ENCODE assay signal across 24 cellular contexts in the genomic region with DNA sequence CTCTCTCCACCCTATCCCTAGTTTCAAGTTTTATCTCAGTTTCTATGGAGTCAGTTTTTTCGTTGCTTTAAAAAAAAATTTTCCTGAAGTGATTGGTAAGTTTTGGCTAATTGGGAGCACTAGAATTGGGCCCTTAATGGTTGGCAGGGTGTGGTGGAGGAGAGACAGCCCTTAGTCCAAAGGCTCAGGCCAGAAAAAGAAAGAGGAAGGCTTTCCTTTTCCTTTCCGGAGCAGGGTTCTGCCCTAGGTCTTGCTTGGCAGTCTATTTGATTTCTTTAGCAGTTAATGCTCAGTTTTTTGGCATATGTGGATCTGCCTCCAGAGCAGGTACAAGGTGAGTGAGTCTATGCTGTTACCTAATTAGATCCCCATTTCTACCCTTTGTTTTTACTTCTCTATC. TPM values are rescaled to one million over a fixed set of nuclear protein-coding genes. Genes with fewer than 3 reads are reported as not detected.
DNase-seq lines count a peak whose midpoint lies in the region; ATAC-seq and TF ChIP-seq lines count a peak whose summit lies in the region.
"Had no signal": no experiment of that assay in that cellular context is flagged by ENCODE, and none has a peak within 500 bp of the region (broad histone marks: within the 10 kb centered on the region; RNA-seq: fewer than 3 reads in every experiment).

No MANE protein-coding gene starts in this region.

- TF ChIP-seq CTCF in PC-9 (conservative IDR thresholded peaks at IDR 0.05), result no peak

- H3K27ac ChIP-seq in CD8-positive, alpha-beta memory T cell (ENCODE audit: low read depth, low read length), result no peak overlapping the region
- no peak overlapping the region for H3K27ac ChIP-seq in naive thymus-derived CD4-positive, alpha-beta T cell (ENCODE audit: low read depth, low read length)
- H3K27ac ChIP-seq in PC-9, result no peak overlapping the region
- H3K27ac ChIP-seq: adrenal gland, prostate gland, stomach had no signal

- H3K9me2 ChIP-seq in PC-9 (ENCODE audit: insufficient read depth), result no peaks in the 10 kb centered on the region
- H3K9me2 ChIP-seq: SK-N-SH had no signal

- no peak for ATAC-seq in activated CD4-positive, alpha-beta T cell treated with anti-CD3 and anti-CD28 coated beads for 36 hours
- ATAC-seq in naive thymus-derived CD4-positive, alpha-beta T cell, result no peak
- ATAC-seq: left cardiac atrium, Panc1 had no signal

- peaks cover 7% of the 10 kb centered on the region; the same call in 1 of the 2 replicates for H3F3A ChIP-seq in PC-9 (ENCODE audit: insufficient read depth, low read depth)

- no peak overlapping the region for H2AFZ ChIP-seq in PC-9

- no TSS peak for BruUV-seq in PC-9 (replicated peaks; lab: Mats Ljungman, UMichigan)

- H3K27me3 ChIP-seq in CD8-positive, alpha-beta memory T cell (ENCODE audit: insufficient read depth, low read length, poor library complexity, severe bottlenecking), result no peaks in the 10 kb centered on the region
- no peaks in the 10 kb centered on the region for H3K27me3 ChIP-seq in naive thymus-derived CD4-positive, alpha-beta T cell (ENCODE audit: control insufficient read depth in 2 of 2, insufficient read depth in 2 of 2, low read length in 2 of 2)
- no peaks in the 10 kb centered on the region for H3K27me3 ChIP-seq in PC-9 (ENCODE audit: insufficient read depth, low read depth)
- H3K27me3 ChIP-seq: adrenal gland, stomach had no signal

- no peak overlapping the region for H3K4me3 ChIP-seq in CD8-positive, alpha-beta memory T cell (ENCODE audit: low read length)
- H3K4me3 ChIP-seq in naive thymus-derived CD4-positive, alpha-beta T cell (ENCODE audit: low read length), result no peak overlapping the region
- no peak overlapping the region for H3K4me3 ChIP-seq in PC-9
- H3K4me3 ChIP-seq: adrenal gland, prostate gland, stomach had no signal

- peaks cover 37% of the 10 kb centered on the region for H3K36me3 Mint-ChIP-seq in activated CD4-positive, alpha-beta T cell treated with anti-CD3 and anti-CD28 coated beads for 36 hours (ENCODE audit: low read depth)
- H3K36me3 Mint-ChIP-seq in CD8-positive, alpha-beta memory T cell, result peaks cover 3 to 41% (median 19%) of the 10 kb centered on the region in 3 donors
- peaks cover 34% of the 10 kb centered on the region for H3K36me3 Mint-ChIP-seq in dendritic cell treated with granulocyte-macrophage colony-stimulating factor and Interleukin-4, amounts not matched to agents 40 ng/mL and 50 ng/mL, for 4 days (ENCODE audit: low read depth)
- H3K36me3 Mint-ChIP-seq in naive thymus-derived CD4-positive, alpha-beta T cell, result peaks cover 7 to 29% (median 18%) of the 10 kb centered on the region in 5 donors

- peaks cover 50% of the 10 kb centered on the region for H3K4me1 ChIP-seq in CD8-positive, alpha-beta memory T cell (ENCODE audit: insufficient read depth, low read length)
- H3K4me1 ChIP-seq in naive thymus-derived CD4-positive, alpha-beta T cell (ENCODE audit: control insufficient read depth in 2 of 2, insufficient read depth in 2 of 2, low read length in 2 of 2), result peaks cover 11 to 29% of the 10 kb centered on the region in 2 donors
- H3K4me1 ChIP-seq in PC-9 (replicated peaks; ENCODE audit: insufficient read depth), result no peaks in the 10 kb centered on the region
- H3K4me1 ChIP-seq: prostate gland had no signal

- CTCF ChIA-PET in activated CD4-positive, alpha-beta T cell treated with anti-CD3 and anti-CD28 coated beads for 36 hours (lab: Charles Lee), result interaction anchor here (0.8 kb wide), 1 partner anchor 723 kb away, joined by 4 read pairs; no protein-coding TSS in a partner anchor
- CTCF ChIA-PET in CD8-positive, alpha-beta memory T cell (lab: Charles Lee), result interaction anchor here (0.6 kb wide), 1 partner anchor 10 kb away, joined by 3 read pairs; no protein-coding TSS in a partner anchor
- CTCF ChIA-PET in naive thymus-derived CD4-positive, alpha-beta T cell (lab: Charles Lee), result no interaction called here
- CTCF ChIA-PET in PC-9 (lab: Charles Lee), result no interaction called here

- H3K27ac Mint-ChIP-seq in activated CD4-positive, alpha-beta T cell treated with anti-CD3 and anti-CD28 coated beads for 36 hours, result peak overlapping the region; percentile 21
- H3K27ac Mint-ChIP-seq in CD8-positive, alpha-beta memory T cell, result peak overlapping the region in 4 of 8 donors; percentile 21 to 75 (median 36)
- peak overlapping the region; percentile 22 for H3K27ac Mint-ChIP-seq in dendritic cell treated with granulocyte-macrophage colony-stimulating factor and Interleukin-4, amounts not matched to agents 40 ng/mL and 50 ng/mL, for 4 days
- H3K27ac Mint-ChIP-seq in naive thymus-derived CD4-positive, alpha-beta T cell, result peak overlapping the region in 8 of 9 donors; percentile 1 to 83 (median 34)
- H3K27ac Mint-ChIP-seq: activated CD4-positive, alpha-beta T cell treated with anti-CD3 and anti-CD28 coated beads, Interleukin-2, amount 10 ng/mL, durations not matched to agents 7 days and 5 days had no signal

- H3K4me3 Mint-ChIP-seq in activated CD4-positive, alpha-beta T cell treated with anti-CD3 and anti-CD28 coated beads for 36 hours, result no peak overlapping the region
- peak overlapping the region in 4 of 7 donors; percentile 4 to 41 (median 12) for H3K4me3 Mint-ChIP-seq in CD8-positive, alpha-beta memory T cell
- no peak overlapping the region for H3K4me3 Mint-ChIP-seq in dendritic cell treated with granulocyte-macrophage colony-stimulating factor and Interleukin-4, amounts not matched to agents 40 ng/mL and 50 ng/mL, for 4 days
- peak overlapping the region in 3 of 10 donors; percentile 0 to 43 (median 6) for H3K4me3 Mint-ChIP-seq in naive thymus-derived CD4-positive, alpha-beta T cell
- H3K4me3 Mint-ChIP-seq: activated CD4-positive, alpha-beta T cell treated with anti-CD3 and anti-CD28 coated beads, Interleukin-2, amount 10 ng/mL, durations not matched to agents 7 days and 5 days had no signal

- no peaks in the 10 kb centered on the region for H3K9me3 Mint-ChIP-seq in activated CD4-positive, alpha-beta T cell treated with anti-CD3 and anti-CD28 coated beads for 36 hours (ENCODE audit: low read depth)
- no peaks in the 10 kb centered on the region for H3K9me3 Mint-ChIP-seq in CD8-positive, alpha-beta memory T cell
- H3K9me3 Mint-ChIP-seq in dendritic cell treated with granulocyte-macrophage colony-stimulating factor and Interleukin-4, amounts not matched to agents 40 ng/mL and 50 ng/mL, for 4 days, result no peaks in the 10 kb centered on the region
- no peaks in the 10 kb centered on the region for H3K9me3 Mint-ChIP-seq in naive thymus-derived CD4-positive, alpha-beta T cell

- no peaks in the 10 kb centered on the region for H3K9me3 ChIP-seq in CD8-positive, alpha-beta memory T cell (ENCODE audit: low read length)
- no peaks in the 10 kb centered on the region for H3K9me3 ChIP-seq in naive thymus-derived CD4-positive, alpha-beta T cell (ENCODE audit: control insufficient read depth in 2 of 3, low read length in 3 of 3)
- H3K9me3 ChIP-seq in PC-9 (ENCODE audit: insufficient read depth, low read depth), result no peaks in the 10 kb centered on the region
- H3K9me3 ChIP-seq: adrenal gland, prostate gland, SK-N-SH, stomach had no signal

- intact Hi-C loops in activated CD4-positive, alpha-beta T cell treated with anti-CD3 and anti-CD28 coated beads for 36 hours (cut with DNase I, micrococcal nuclease), result no loop called here
- intact Hi-C loops in dendritic cell treated with granulocyte-macrophage colony-stimulating factor and Interleukin-4, amounts not matched to agents 40 ng/mL and 50 ng/mL, for 4 days (cut with micrococcal nuclease), result no loop called here
- intact Hi-C loops in naive thymus-derived CD4-positive, alpha-beta T cell (cut with micrococcal nuclease), result loop anchor here in 1 of 2 donors (1.0 kb wide), 1 partner anchor 11 kb away; no protein-coding TSS in a partner anchor
- intact Hi-C loops in PC-9 (cut with micrococcal nuclease; ENCODE audit: unreplicated experiment), result no loop called here

- peaks cover 26% of the 10 kb centered on the region for H3K36me3 ChIP-seq in CD8-positive, alpha-beta memory T cell (ENCODE audit: insufficient read depth, low read length)
- peaks cover 18 to 32% (median 23%) of the 10 kb centered on the region in 3 experiments for H3K36me3 ChIP-seq in naive thymus-derived CD4-positive, alpha-beta T cell (ENCODE audit: control insufficient read depth in 2 of 3, insufficient read depth in 3 of 3, low read length in 3 of 3)
- peaks cover 21% of the 10 kb centered on the region for H3K36me3 ChIP-seq in PC-9 (ENCODE audit: low read depth)

- H3K4me2 ChIP-seq in PC-9, result no peak overlapping the region
- H3K4me2 ChIP-seq: SK-N-SH had no signal

- H3K79me2 ChIP-seq in PC-9 (ENCODE audit: low read depth), result peaks cover 89% of the 10 kb centered on the region

- POLR2A ChIA-PET in activated CD4-positive, alpha-beta T cell treated with anti-CD3 and anti-CD28 coated beads for 36 hours (lab: Charles Lee), result no interaction called here
- POLR2A ChIA-PET in CD8-positive, alpha-beta memory T cell (lab: Charles Lee), result no interaction called here
- POLR2A ChIA-PET in naive thymus-derived CD4-positive, alpha-beta T cell (lab: Charles Lee), result interaction anchor here (0.6 kb wide), 1 partner anchor 26 kb away, joined by 3 read pairs; no protein-coding TSS in a partner anchor
- POLR2A ChIA-PET in PC-9 (lab: Charles Lee; ENCODE audit: unreplicated experiment), result no interaction called here

- no peaks in the 10 kb centered on the region for H3K27me3 Mint-ChIP-seq in activated CD4-positive, alpha-beta T cell treated with anti-CD3 and anti-CD28 coated beads for 36 hours
- H3K27me3 Mint-ChIP-seq in CD8-positive, alpha-beta memory T cell, result no peaks in the 10 kb centered on the region
- H3K27me3 Mint-ChIP-seq in dendritic cell treated with granulocyte-macrophage colony-stimulating factor and Interleukin-4, amounts not matched to agents 40 ng/mL and 50 ng/mL, for 4 days, result no peaks in the 10 kb centered on the region
- no peaks in the 10 kb centered on the region for H3K27me3 Mint-ChIP-seq in naive thymus-derived CD4-positive, alpha-beta T cell
- H3K27me3 Mint-ChIP-seq: activated CD4-positive, alpha-beta T cell treated with anti-CD3 and anti-CD28 coated beads, Interleukin-2, amount 10 ng/mL, durations not matched to agents 7 days and 5 days had no signal

- no peak for DNase-seq in activated CD4-positive, alpha-beta T cell treated with anti-CD3 and anti-CD28 coated beads for 36 hours
- no peak for DNase-seq in activated CD4-positive, alpha-beta T cell treated with anti-CD3 and anti-CD28 coated beads for 4 hours
- DNase-seq in CD8-positive, alpha-beta memory T cell, result no peak
- no peak for DNase-seq in naive thymus-derived CD4-positive, alpha-beta T cell
- DNase-seq in D341Med (ENCODE audit: low spot score) (no peak), PC-9 (no peak), iPS-NIHi11 (ENCODE audit: low spot score) (no peak)
- DNase-seq: 8988T; activated CD4-positive, alpha-beta T cell treated with anti-CD3 and anti-CD28 coated beads, Interleukin-2, amount 10 ng/mL, durations not matched to agents 7 days and 5 days; activated T-cell treated with anti-CD3 and anti-CD28 coated beads, Interleukin-2, amount 50 U/mL, for 1 hour; adrenal gland; C1 segment of cervical spinal cord; central memory CD4-positive, alpha-beta T cell; DND-41; H7; KG1; left cardiac atrium; NCI-H1092 treated with DMSO at 0.1 percent for 48 hours; NCI-H774; SK-N-SH; stomach had no signal

- H4K20me1 ChIP-seq in PC-9 (ENCODE audit: insufficient read depth), result peaks cover 61% of the 10 kb centered on the region

- peaks cover 60% of the 10 kb centered on the region for H3K4me1 Mint-ChIP-seq in activated CD4-positive, alpha-beta T cell treated with anti-CD3 and anti-CD28 coated beads for 36 hours
- H3K4me1 Mint-ChIP-seq in CD8-positive, alpha-beta memory T cell, result peaks cover 66 to 90% (median 88%) of the 10 kb centered on the region in 3 donors
- peaks cover 42% of the 10 kb centered on the region for H3K4me1 Mint-ChIP-seq in dendritic cell treated with granulocyte-macrophage colony-stimulating factor and Interleukin-4, amounts not matched to agents 40 ng/mL and 50 ng/mL, for 4 days (ENCODE audit: low read depth)
- peaks cover 35 to 80% (median 67%) of the 10 kb centered on the region in 7 donors for H3K4me1 Mint-ChIP-seq in naive thymus-derived CD4-positive, alpha-beta T cell

RNA-seq across cellular contexts. Expression of a gene that starts 22.7 kb away (rescaled TPM):
- total RNA-seq in activated CD4-positive, alpha-beta T cell treated with anti-CD3 and anti-CD28 coated beads for 36 hours, result 100 to 1,000 TPM; 114 to 158 TPM
- total RNA-seq in CD8-positive, alpha-beta memory T cell, result 100 to 1,000 TPM; 156 to 166 TPM
- 54.4 TPM for polyA plus RNA-seq in CD8-positive, alpha-beta memory T cell
- total RNA-seq in naive thymus-derived CD4-positive, alpha-beta T cell, result 100 to 1,000 TPM; 118 to 227 (median 177) TPM
- polyA plus RNA-seq in naive thymus-derived CD4-positive, alpha-beta T cell, result 10 to 100 TPM; 40.5 to 89.5 TPM
- 251 and 293 TPM in 2 replicates for total RNA-seq in PC-9 (2021)

Comparison
In these comparisons a context has a peak if more than half of its experiments do, and no peak if none do; other contexts are left out.
1. H3K4me3 Mint-ChIP-seq: peak in CD8-positive, alpha-beta memory T cell (4 of 7); none in activated CD4-positive, alpha-beta T cell treated with anti-CD3 and anti-CD28 coated beads for 36 hours (single experiment) and dendritic cell treated with granulocyte-macrophage colony-stimulating factor and Interleukin-4, amounts not matched to agents 40 ng/mL and 50 ng/mL, for 4 days (single experiment).
2. CTCF ChIA-PET loops: an anchor here in activated CD4-positive, alpha-beta T cell treated with anti-CD3 and anti-CD28 coated beads for 36 hours (0.8 kb wide) and CD8-positive, alpha-beta memory T cell (0.6 kb wide); none called in naive thymus-derived CD4-positive, alpha-beta T cell and PC-9.